11 cellular contexts compared by ENCODE assay signal in the genomic region with DNA sequence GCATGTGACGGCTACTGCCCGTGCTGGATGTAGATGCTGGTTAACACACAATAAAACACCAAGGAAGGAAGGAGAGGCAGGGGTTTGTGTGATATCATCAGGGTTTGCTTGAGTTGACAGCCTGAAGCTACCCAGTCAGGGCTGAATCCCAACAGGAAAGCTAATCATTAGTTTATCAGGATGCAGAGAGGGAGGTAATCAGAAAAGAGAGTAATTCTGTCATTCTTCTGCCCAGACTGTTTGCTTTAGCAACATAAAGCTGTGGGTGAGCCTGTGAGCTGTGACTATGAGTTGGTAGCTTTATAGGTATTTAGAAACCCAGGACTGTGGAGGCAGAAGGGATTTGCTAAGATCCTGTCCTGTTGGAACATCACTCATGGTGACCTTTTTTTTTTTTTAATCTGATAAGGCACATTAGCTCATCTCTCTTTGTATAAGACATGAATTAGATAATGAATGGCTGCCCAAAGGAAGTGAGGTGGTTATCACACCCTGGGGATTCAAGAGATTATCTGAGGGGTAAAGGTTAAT.
DNase-seq lines count a peak whose midpoint lies in the region; ATAC-seq and TF ChIP-seq lines count a peak whose summit lies in the region.
"Had no signal": no experiment of that assay in that cellular context is flagged by ENCODE, and none has a peak within 500 bp of the region (broad histone marks: within the 10 kb centered on the region; RNA-seq: fewer than 3 reads in every experiment).

No MANE protein-coding gene starts in this region.

- DNase-seq in NCI-H146 (lab: John Stamatoyannopoulos, UW) (peak; percentile 90), WERI-Rb-1 (peak; percentile 72), kidney tubule cell (ENCODE audit: low spot score) (peak; percentile 88), NCI-H2196 (lab: John Stamatoyannopoulos, UW; ENCODE audit: unreplicated experiment) (no peak), hypothalamus (lab: John Stamatoyannopoulos, UW) (no peak)
- DNase-seq in naive thymus-derived CD8-positive, alpha-beta T cell, result no peak
- DNase-seq: activated T-cell treated with anti-CD3 and anti-CD28 coated beads, Interleukin-2, amount 50 U/mL, for 72 hours; MM.1S; stimulated activated naive B cell treated with anti-CD40 and anti-IgM and Interleukin-4, amounts not matched to agents 10 μg/mL and 1 μg/mL and 100 μg/mL, for 72 hours had no signal

- no peaks in the 10 kb centered on the region for H3K36me3 Mint-ChIP-seq in naive thymus-derived CD8-positive, alpha-beta T cell
- H3K36me3 Mint-ChIP-seq: stimulated activated naive B cell treated with anti-CD40 and anti-IgM and Interleukin-4, amounts not matched to agents 10 μg/mL and 1 μg/mL and 100 μg/mL, for 72 hours had no signal

- no peaks in the 10 kb centered on the region for H3K4me1 Mint-ChIP-seq in naive thymus-derived CD8-positive, alpha-beta T cell

- H3K27me3 Mint-ChIP-seq in naive thymus-derived CD8-positive, alpha-beta T cell, result peaks cover 0 to 7% (median 3%) of the 10 kb centered on the region in 5 donors
- H3K27me3 Mint-ChIP-seq: stimulated activated naive B cell treated with anti-CD40 and anti-IgM and Interleukin-4, amounts not matched to agents 10 μg/mL and 1 μg/mL and 100 μg/mL, for 72 hours had no signal

- H3K9ac ChIP-seq in stomach smooth muscle (ENCODE audit: low read length in 2 of 2), result peak overlapping the region; percentile 55 to 72

- no peak for TF ChIP-seq CTCF in WERI-Rb-1 (IDR thresholded peaks at IDR 0.05; ENCODE audit: low read depth, low read length)

- H3K27me3 ChIP-seq in WERI-Rb-1 (ENCODE audit: insufficient read depth, low read depth, severe bottlenecking) (no peaks in the 10 kb centered on the region), stomach smooth muscle (ENCODE audit: control insufficient read depth in 1 of 2, insufficient read depth in 2 of 2, low read length in 2 of 2) (no peaks in the 10 kb centered on the region)

- POLR2A ChIA-PET in naive thymus-derived CD8-positive, alpha-beta T cell (lab: Charles Lee), result no interaction called here

- no peaks in the 10 kb centered on the region for H3K36me3 ChIP-seq in WERI-Rb-1
- no peaks in the 10 kb centered on the region for H3K36me3 ChIP-seq in stomach smooth muscle (ENCODE audit: control insufficient read depth in 2 of 2, insufficient read depth in 2 of 2, low read length in 2 of 2)

- H3K4me1 ChIP-seq in stomach smooth muscle (ENCODE audit: control insufficient read depth, insufficient read depth, low read length), result peaks cover 25% of the 10 kb centered on the region

- no peaks in the 10 kb centered on the region for H3K9me3 Mint-ChIP-seq in naive thymus-derived CD8-positive, alpha-beta T cell
- H3K9me3 Mint-ChIP-seq: activated T-cell treated with anti-CD3 and anti-CD28 coated beads, Interleukin-2, amount 50 U/mL, for 72 hours; stimulated activated naive B cell treated with anti-CD40 and anti-IgM and Interleukin-4, amounts not matched to agents 10 μg/mL and 1 μg/mL and 100 μg/mL, for 72 hours had no signal

- H3K9me3 ChIP-seq in WERI-Rb-1 (ENCODE audit: severe bottlenecking), result no peaks in the 10 kb centered on the region
- H3K9me3 ChIP-seq in stomach smooth muscle (ENCODE audit: control insufficient read depth in 2 of 2, low read length in 2 of 2), result no peaks in the 10 kb centered on the region

- H3K27ac ChIP-seq in WERI-Rb-1 (peak overlapping the region; percentile 1; the same call in 1 of the 2 replicates), stomach smooth muscle (ENCODE audit: low read length) (peak overlapping the region; percentile 92)

- H3K27ac Mint-ChIP-seq in naive thymus-derived CD8-positive, alpha-beta T cell, result no peak overlapping the region
- H3K27ac Mint-ChIP-seq: activated T-cell treated with anti-CD3 and anti-CD28 coated beads, Interleukin-2, amount 50 U/mL, for 72 hours; stimulated activated naive B cell treated with anti-CD40 and anti-IgM and Interleukin-4, amounts not matched to agents 10 μg/mL and 1 μg/mL and 100 μg/mL, for 72 hours had no signal

- no peak for ATAC-seq in naive thymus-derived CD8-positive, alpha-beta T cell
- ATAC-seq: activated T-cell treated with anti-CD3 and anti-CD28 coated beads, Interleukin-2, amount 50 U/mL, for 72 hours; stimulated activated naive B cell treated with anti-CD40 and anti-IgM and Interleukin-4, amounts not matched to agents 10 μg/mL and 1 μg/mL and 100 μg/mL, for 72 hours had no signal

- no peak overlapping the region for H3K4me3 Mint-ChIP-seq in naive thymus-derived CD8-positive, alpha-beta T cell
- H3K4me3 Mint-ChIP-seq: activated T-cell treated with anti-CD3 and anti-CD28 coated beads, Interleukin-2, amount 50 U/mL, for 72 hours; stimulated activated naive B cell treated with anti-CD40 and anti-IgM and Interleukin-4, amounts not matched to agents 10 μg/mL and 1 μg/mL and 100 μg/mL, for 72 hours had no signal

- H3K4me3 ChIP-seq in WERI-Rb-1 (ENCODE audit: low read depth, low read length) (no peak overlapping the region), stomach smooth muscle (ENCODE audit: low read length in 2 of 2) (peak overlapping the region in 1 of 2 donors; percentile 20)
- H3K4me3 ChIP-seq: lung had no signal

Comparison
In these comparisons a context has a peak if more than half of its experiments do, and no peak if none do; other contexts are left out.
1. DNase-seq: peak in NCI-H146 (single experiment), WERI-Rb-1 (single experiment) and kidney tubule cell (single experiment); none in NCI-H2196 (single experiment), hypothalamus (0 of 51) and naive thymus-derived CD8-positive, alpha-beta T cell (0 of 10).